In the genomic region with DNA sequence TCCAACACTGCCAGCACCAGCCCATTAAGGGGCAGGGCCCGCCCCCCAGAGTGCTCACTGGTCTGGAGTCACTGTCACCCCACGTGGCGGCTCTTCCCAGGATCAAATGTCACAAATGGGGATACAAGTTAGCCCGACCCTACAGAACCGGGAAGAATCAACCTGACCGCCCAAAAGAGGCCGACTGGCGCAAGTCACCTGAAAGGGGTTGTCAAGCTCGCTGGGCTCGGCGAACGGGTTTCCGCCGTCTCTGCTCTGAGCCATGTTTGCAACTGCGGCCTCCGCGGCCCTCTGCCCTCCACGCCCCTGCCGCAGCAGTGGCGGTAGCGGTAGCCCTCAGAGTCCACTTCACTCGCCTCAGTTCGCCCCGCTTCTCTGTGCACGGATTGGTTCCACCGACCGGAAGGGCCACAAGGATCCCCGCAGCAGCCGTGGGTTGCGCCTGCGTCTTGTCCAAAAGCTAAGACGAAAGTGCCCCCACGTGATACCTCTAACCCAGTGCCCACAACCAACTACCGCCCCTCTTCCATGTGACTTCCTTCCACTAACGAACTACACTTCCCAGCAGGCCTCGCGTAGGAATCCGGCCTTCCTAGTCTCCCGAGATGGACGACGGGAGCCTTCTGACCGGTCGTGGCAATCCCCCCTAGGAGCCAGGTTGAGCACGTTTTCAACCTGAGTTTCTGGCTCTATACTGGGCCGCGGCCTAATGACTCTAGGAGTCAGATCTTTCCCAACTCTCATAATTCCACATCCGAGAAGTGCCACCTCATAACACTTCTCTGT, we compare ENCODE assay signal across 1 cellular context.
TF ChIP-seq lines count a peak whose summit lies in the region.

Gene SCAMP3 (minus strand): TSS at position 473 of the 786 bp plus-strand sequence. CDS start 209 bp downstream, at position 264.

TF ChIP-seq in SK-N-SH, 30 proteins besides CTCF, POLR2A, EP300 and RAD21 (continued from another document):
- peak; percentile 91 for TF ChIP-seq ZBTB33 (IDR thresholded peaks at IDR 0.05; ENCODE audit: borderline replicate concordance, low read depth)
- peak; percentile 75 for TF ChIP-seq PBX3 (IDR thresholded peaks at IDR 0.05)
- peak; percentile 91 for TF ChIP-seq ELF1 (IDR thresholded peaks at IDR 0.05)
- TF ChIP-seq MAX (IDR thresholded peaks at IDR 0.05; ENCODE audit: low read depth) = peak; percentile 71
- no peak for TF ChIP-seq MEF2A (IDR thresholded peaks at IDR 0.05; ENCODE audit: borderline replicate concordance, low read depth)
- TF ChIP-seq GABPA (IDR thresholded peaks at IDR 0.05; ENCODE audit: low read depth) = peak; percentile 84
- TF ChIP-seq YY1 (IDR thresholded peaks at IDR 0.05; ENCODE audit: low read depth) = no peak
- TF ChIP-seq TAF1 (IDR thresholded peaks at IDR 0.05; ENCODE audit: borderline replicate concordance, low read depth, low read length) = no peak
- 0 out of 2 replicates have a peak, but pooled peaks have one; percentile 34 for TF ChIP-seq TCF12 (IDR thresholded peaks at IDR 0.05)
